In genomic region chr2:216504376-216504762, GRCh38 we compare ENCODE assay signal across 1 cellular context.
A peak's percentile ranks its signal among the peaks of the same experiment; 100 is the strongest.
TF ChIP-seq lines count a peak whose summit lies in the region.

No MANE protein-coding gene starts in this region.

TF ChIP-seq in HCT116, 20 proteins besides CTCF, POLR2A, EP300 and RAD21:
- no peak for TF ChIP-seq ZBTB33 (IDR thresholded peaks at IDR 0.05; ENCODE audit: extremely low read depth, insufficient replicate concordance, low read length)
- no peak for TF ChIP-seq EZH2 (IDR thresholded peaks at IDR 0.05)
- no peak for TF ChIP-seq FOSL1 (IDR thresholded peaks at IDR 0.05; ENCODE audit: low read depth)
- TF ChIP-seq JUND (IDR thresholded peaks at IDR 0.05), result 0 out of 2 replicates have a peak, but pooled peaks have one; percentile 22
- 0 out of 2 replicates have a peak, but pooled peaks have one; percentile 33 for TF ChIP-seq SIN3A (IDR thresholded peaks at IDR 0.05; ENCODE audit: low read depth)
